Comparison of ENCODE assay signal across 8 cellular contexts in genomic region chr5:72138943-72139467, GRCh38. TPM values are rescaled to one million over a fixed set of nuclear protein-coding genes. Genes with fewer than 3 reads are reported as not detected.
DNase-seq lines count a peak whose midpoint lies in the region; ATAC-seq and TF ChIP-seq lines count a peak whose summit lies in the region.

No MANE protein-coding gene starts in this region.

- no peak for TF ChIP-seq CTCF in nephron (IDR thresholded peaks at IDR 0.05; ENCODE audit: unreplicated experiment in 3 of 3)

- peak overlapping the region; percentile 62 for H3K4me3 Mint-ChIP-seq in activated naive CD8-positive, alpha-beta T cell treated with anti-CD3 and anti-CD28 coated beads, Interleukin-2, amount 50 U/mL, for 24 hours
- H3K4me3 Mint-ChIP-seq in nephron: no peak overlapping the region

- H3K27me3 Mint-ChIP-seq in activated naive CD8-positive, alpha-beta T cell treated with anti-CD3 and anti-CD28 coated beads, Interleukin-2, amount 50 U/mL, for 24 hours: peaks cover 61% of the 10 kb centered on the region
- no peaks in the 10 kb centered on the region for H3K27me3 Mint-ChIP-seq in nephron (ENCODE audit: low read depth)

- peaks cover 2% of the 10 kb centered on the region for H3K36me3 Mint-ChIP-seq in activated naive CD8-positive, alpha-beta T cell treated with anti-CD3 and anti-CD28 coated beads, Interleukin-2, amount 50 U/mL, for 24 hours (ENCODE audit: low read depth)
- H3K36me3 Mint-ChIP-seq in nephron (ENCODE audit: low read depth): peaks cover 17% of the 10 kb centered on the region

- H3K4me1 Mint-ChIP-seq in activated naive CD8-positive, alpha-beta T cell treated with anti-CD3 and anti-CD28 coated beads, Interleukin-2, amount 50 U/mL, for 24 hours: peaks cover 33% of the 10 kb centered on the region
- H3K4me1 Mint-ChIP-seq in nephron: peaks cover 63% of the 10 kb centered on the region

- H3K27ac Mint-ChIP-seq in activated naive CD8-positive, alpha-beta T cell treated with anti-CD3 and anti-CD28 coated beads, Interleukin-2, amount 50 U/mL, for 24 hours: peak overlapping the region; percentile 87
- H3K27ac Mint-ChIP-seq in nephron: peak overlapping the region in 2 of 3 experiments; percentile 61 to 100

- DNase-seq in GDM1 (lab: John Stamatoyannopoulos, UW): peak; percentile 19
- peak; percentile 12 for DNase-seq in activated naive CD8-positive, alpha-beta T cell treated with anti-CD3 and anti-CD28 coated beads, Interleukin-2, amount 50 U/mL, for 24 hours
- no peak for DNase-seq in anterior cingulate cortex (lab: John Stamatoyannopoulos, UW)
- DNase-seq in effector CD8-positive, alpha-beta T cell (lab: John Stamatoyannopoulos, UW): no peak
- no peak for DNase-seq in mesenteric fat pad (ENCODE audit: low spot score)

- H3K9me3 Mint-ChIP-seq in activated naive CD8-positive, alpha-beta T cell treated with anti-CD3 and anti-CD28 coated beads, Interleukin-2, amount 50 U/mL, for 24 hours: no peaks in the 10 kb centered on the region
- H3K9me3 Mint-ChIP-seq in nephron: no peaks in the 10 kb centered on the region

- peak; percentile 60 for ATAC-seq in HG03354 (IDR thresholded peaks at IDR 0.05; ENCODE audit: poor library complexity, severe bottlenecking, unreplicated experiment)
- peak; percentile 100 for ATAC-seq in activated naive CD8-positive, alpha-beta T cell treated with anti-CD3 and anti-CD28 coated beads, Interleukin-2, amount 50 U/mL, for 24 hours
- no peak for ATAC-seq in HG03342 (IDR thresholded peaks at IDR 0.05; ENCODE audit: unreplicated experiment)

RNA-seq across cellular contexts. Expression of gene MAP1B, which starts 31.7 kb away (rescaled TPM):
- total RNA-seq in mesenteric fat pad: 121 TPM

Comparison
In these comparisons a context has a peak if more than half of its experiments do, and no peak if none do; other contexts are left out.
1. DNase-seq: peak in GDM1 (single experiment) and activated naive CD8-positive, alpha-beta T cell treated with anti-CD3 and anti-CD28 coated beads, Interleukin-2, amount 50 U/mL, for 24 hours (single experiment); none in anterior cingulate cortex (0 of 58), effector CD8-positive, alpha-beta T cell (single experiment) and mesenteric fat pad (single experiment).